In the genomic region with DNA sequence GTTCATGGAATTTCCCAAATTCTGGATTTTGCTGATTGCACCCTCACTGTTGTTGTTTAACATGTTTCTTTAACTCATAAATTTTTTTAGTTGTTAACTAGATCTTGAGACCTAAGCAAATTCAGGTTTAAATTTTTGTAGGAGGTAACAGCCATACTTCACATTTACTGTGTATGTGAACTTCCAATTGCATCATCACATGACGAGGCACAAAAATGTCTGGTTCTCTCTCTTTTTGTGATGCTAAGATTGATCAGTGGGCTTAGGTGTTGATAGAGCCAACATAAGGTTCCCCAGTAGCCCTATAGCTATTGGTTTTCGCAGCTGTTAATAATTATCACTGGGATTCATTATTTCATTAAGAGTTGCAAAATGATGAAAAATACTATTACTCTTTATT, we compare ENCODE assay signal across 4 cellular contexts.
"Had no signal": no experiment of that assay in that cellular context is flagged by ENCODE, and none has a peak within 500 bp of the region (broad histone marks: within the 10 kb centered on the region; RNA-seq: fewer than 3 reads in every experiment).

No MANE protein-coding gene starts in this region.

- H3K9ac ChIP-seq: GM23248 had no signal

- H3K9me3 Mint-ChIP-seq: H9, IgD-negative memory B cell had no signal

- H3K4me3 Mint-ChIP-seq: H9, IgD-negative memory B cell had no signal

- H3K27ac Mint-ChIP-seq: H9, IgD-negative memory B cell had no signal

- H3K27ac ChIP-seq: GM23248 had no signal

- H3K4me1 Mint-ChIP-seq: IgD-negative memory B cell had no signal

- H3K27me3 Mint-ChIP-seq: IgD-negative memory B cell had no signal

- H3K4me3 ChIP-seq: GM23248 had no signal

- H2AFZ ChIP-seq: GM23248 had no signal

- DNase-seq: GM23248, H9, HCEC 1CT had no signal
